Comparison of ENCODE assay signal across 8 cellular contexts in genomic region chr6:87155272-87155919, GRCh38. TPM values are rescaled to one million over a fixed set of nuclear protein-coding genes. Genes with fewer than 3 reads are reported as not detected.
A peak's percentile ranks its signal among the peaks of the same experiment; 100 is the strongest.
DNase-seq lines count a peak whose midpoint lies in the region; ATAC-seq and TF ChIP-seq lines count a peak whose summit lies in the region.

Gene ZNF292 (plus strand): TSS chr6:87155565. CDS start chr6:87155592, 27 bp downstream.

- ATAC-seq in HG02798 (IDR thresholded peaks at IDR 0.05; ENCODE audit: poor library complexity, unreplicated experiment) (peak; percentile 80), T-cell (replicated peaks in 1 of 4) (peak; percentile 80 to 84 (median 80)), heart left ventricle (peak; percentile 90 to 95 (median 91)), upper lobe of left lung (ENCODE audit: low FRiP score in 2 of 2) (peak; percentile 94 to 99)

- DNase-seq in NCI-H1436 (lab: John Stamatoyannopoulos, UW): peak; percentile 98
- DNase-seq in T-cell: peak; percentile 86 to 97 (median 93)
- peak; percentile 94 to 98 (median 96) for DNase-seq in heart left ventricle
- DNase-seq in posterior cingulate gyrus: peak; percentile 89 to 99 (median 92)
- peak; percentile 98 for DNase-seq in upper lobe of left lung

- peak within 1 kb of the TSS; percentile 90 to 98 (median 93) for H3K4me3 Mint-ChIP-seq in T-cell

- WGBS in adipose tissue, 3 donors: 0% methylated on average over 62 to 69 of the region's 69 CpGs
- 0 to 1% (median 0%) methylated on average over 52 to 69 of the region's 69 CpGs for WGBS in heart left ventricle, 4 donors
- WGBS in upper lobe of left lung, 2 donors: 0% methylated on average over 19 to 66 of the region's 69 CpGs

- H3K4me3 ChIP-seq in heart left ventricle (peak within 1 kb of the TSS; percentile 69 to 97 (median 86)), upper lobe of left lung (peak within 1 kb of the TSS; percentile 88 to 93 (median 90))

- no peaks in the 10 kb centered on the region for H3K9me3 Mint-ChIP-seq in T-cell

- H3K9me3 ChIP-seq in heart left ventricle (no peaks in the 10 kb centered on the region), upper lobe of left lung (no peaks in the 10 kb centered on the region)

- H3K27me3 Mint-ChIP-seq in T-cell: no peaks in the 10 kb centered on the region

- peaks cover 6% of the 10 kb centered on the region for H3K36me3 Mint-ChIP-seq in T-cell

- H3K36me3 ChIP-seq in heart left ventricle (peaks cover 0 to 8% (median 0%) of the 10 kb centered on the region in 9 donors), upper lobe of left lung (no peaks in the 10 kb centered on the region)

- TF ChIP-seq CTCF in GM12874 (IDR thresholded peaks at IDR 0.05; ENCODE audit: insufficient read depth, low read depth, low read length) (peak; percentile 21; the same call in 1 of the 2 replicates), heart left ventricle (IDR thresholded peaks at IDR 0.05) (peak in 4 of 12 donors; percentile 10 to 34 (median 28)), upper lobe of left lung (IDR thresholded peaks at IDR 0.05) (peak in 1 of 6 experiments; percentile 11)

- peak in 1 of 4 donors; percentile 66 for TF ChIP-seq EP300 in upper lobe of left lung (IDR thresholded peaks at IDR 0.05)

- intact Hi-C loops in heart left ventricle (cut with DNase I) (loop anchor here in 5 of 10 donors (5.0 to 10.0 kb wide), 9 partner anchors 69 to 1481 kb away; partner anchors contain the start of genes AKIRIN2 (in 2 of the 5), CFAP206 (in 2 of the 5), RARS2 (in 2 of the 5) and SLC35A1 (in 1 of the 5)), posterior cingulate gyrus (cut with DNase I) (loop anchor here (5.0 to 10.0 kb wide), 3 partner anchors 169 to 317 kb away; partner anchors contain the start of genes CFAP206, GJB7, SLC35A1 and SMIM8)

- peaks cover 58 to 65% (median 58%) of the 10 kb centered on the region in 3 donors for H3K4me1 Mint-ChIP-seq in T-cell

- TF ChIP-seq POLR2A in heart left ventricle (IDR thresholded peaks at IDR 0.05): peak in 1 of 2 donors; percentile 18
- TF ChIP-seq POLR2A in upper lobe of left lung (IDR thresholded peaks at IDR 0.05): peak in 2 of 4 donors; percentile 66 to 77

- CTCF ChIA-PET in T-cell (lab: Charles Lee): no interaction called here

- peaks cover 3 to 67% (median 41%) of the 10 kb centered on the region in 12 donors for H3K4me1 ChIP-seq in heart left ventricle
- peaks cover 21 to 43% (median 34%) of the 10 kb centered on the region in 4 donors for H3K4me1 ChIP-seq in upper lobe of left lung

- H3K27me3 ChIP-seq in heart left ventricle (no peaks in the 10 kb centered on the region), upper lobe of left lung (no peaks in the 10 kb centered on the region)

- POLR2A ChIA-PET in T-cell (lab: Charles Lee): interaction anchor here in 1 of 2 donors (0.5 to 1.1 kb wide), 3 partner anchors 35 to 434 kb away, joined by 3 to 5 read pairs (median 3); partner anchors contain the start of gene RARS2

- H3K27ac Mint-ChIP-seq in T-cell: peak within 1 kb of the TSS; percentile 94 to 96

- H3K27ac ChIP-seq in adipose tissue (ENCODE audit: low read depth, low read length): peak within 1 kb of the TSS; percentile 48
- H3K27ac ChIP-seq in heart left ventricle: peak within 1 kb of the TSS; percentile 90 to 97 (median 94)
- H3K27ac ChIP-seq in upper lobe of left lung: peak within 1 kb of the TSS; percentile 89 to 95 (median 90)

RNA-seq across cellular contexts. Expression of gene ZNF292, which starts in this region (rescaled TPM):
- total RNA-seq in T-cell (10 to 100 TPM; 57.7 to 81.5 (median 66.1) TPM), heart left ventricle (10 to 100 TPM; 13.6 to 35.8 (median 28.1) TPM), upper lobe of left lung (10 to 100 TPM; 19.9 to 60.8 (median 32.0) TPM)
- polyA plus RNA-seq in adipose tissue (1 to 10 TPM; 2.5 to 3.6 (median 3.3) TPM), heart left ventricle (1 to 10 TPM; 4.0 to 5.6 TPM)

Comparison
In these comparisons a context has a peak if more than half of its experiments do, and no peak if none do; other contexts are left out.
1. Peak in every context shown above with its lines: DNase-seq, ATAC-seq, H3K4me3 ChIP-seq and H3K27ac ChIP-seq.